8 cellular contexts compared by ENCODE assay signal in genomic region chr19:33241530-33242101, GRCh38. TPM values are rescaled to one million over a fixed set of nuclear protein-coding genes. Genes with fewer than 3 reads are reported as not detected.
DNase-seq lines count a peak whose midpoint lies in the region; ATAC-seq and TF ChIP-seq lines count a peak whose summit lies in the region.

No MANE protein-coding gene starts in this region.

- H3K36me3 ChIP-seq in breast epithelium, result no peaks in the 10 kb centered on the region
- H3K36me3 ChIP-seq in mucosa of descending colon (ENCODE audit: low read depth), result no peaks in the 10 kb centered on the region

- H3K9me3 Mint-ChIP-seq in CD4-positive, alpha-beta T cell, result no peaks in the 10 kb centered on the region

- no peak overlapping the region for H3K27ac ChIP-seq in CD4-positive, alpha-beta T cell (ENCODE audit: low read depth, low read length)
- no peak overlapping the region for H3K27ac ChIP-seq in breast epithelium

- TF ChIP-seq CTCF in CD4-positive, alpha-beta T cell (IDR thresholded peaks at IDR 0.05), result peak; percentile 62
- TF ChIP-seq CTCF in breast epithelium (IDR thresholded peaks at IDR 0.05) (peak in 2 of 3 donors; percentile 72 to 76), mucosa of descending colon (IDR thresholded peaks at IDR 0.05) (peak; percentile 49)

- no peaks in the 10 kb centered on the region for H3K27me3 ChIP-seq in CD4-positive, alpha-beta T cell (ENCODE audit: control insufficient read depth, insufficient read depth, low read length)
- no peaks in the 10 kb centered on the region for H3K27me3 ChIP-seq in breast epithelium

- H3K4me3 Mint-ChIP-seq in CD4-positive, alpha-beta T cell, result no peak overlapping the region

- H3K4me1 Mint-ChIP-seq in CD4-positive, alpha-beta T cell (ENCODE audit: low read depth), result no peaks in the 10 kb centered on the region

- CTCF ChIA-PET in CD4-positive, alpha-beta T cell (lab: Charles Lee), result no interaction called here

- no peaks in the 10 kb centered on the region for H3K36me3 Mint-ChIP-seq in CD4-positive, alpha-beta T cell (ENCODE audit: low read depth)

- no peak overlapping the region for H3K27ac Mint-ChIP-seq in CD4-positive, alpha-beta T cell

- peaks cover 7% of the 10 kb centered on the region for H3K9me3 ChIP-seq in CD4-positive, alpha-beta T cell (ENCODE audit: control insufficient read depth, low read length)
- H3K9me3 ChIP-seq in breast epithelium, result peaks cover 0 to 10% of the 10 kb centered on the region in 2 donors
- peaks cover 9% of the 10 kb centered on the region for H3K9me3 ChIP-seq in mucosa of descending colon

- POLR2A ChIA-PET in CD4-positive, alpha-beta T cell (lab: Charles Lee), result no interaction called here

- no peak for TF ChIP-seq POLR2A in breast epithelium (IDR thresholded peaks at IDR 0.05)

- peak overlapping the region in 1 of 3 donors; percentile 49 for H3K4me3 ChIP-seq in breast epithelium
- no peak overlapping the region for H3K4me3 ChIP-seq in mucosa of descending colon

- in situ Hi-C loops in KBM-7 (cut with MboI; ENCODE audit: low pct_unique_long_range_greater_than_20kb, low sequenced_read_pairs), result loop anchor here (25.0 kb wide), 1 partner anchor 521 kb away; no protein-coding TSS in a partner anchor

- peak in 1 of 10 experiments; percentile 15 for DNase-seq in CD4-positive, alpha-beta T cell
- DNase-seq in KBM-7 (peak; percentile 38), breast epithelium (ENCODE audit: low spot score in 2 of 2) (no peak), mucosa of descending colon (peak; percentile 53 to 65 (median 59)), kidney glomerular epithelial cell (lab: John Stamatoyannopoulos, UW) (no peak), NCI-H187 (lab: John Stamatoyannopoulos, UW) (no peak)
- DNase-seq in effector CD4-positive, alpha-beta T cell, result no peak

- intact Hi-C loops in CD4-positive, alpha-beta T cell (cut with DNase I, micrococcal nuclease), result loop anchor here (1.0 to 5.0 kb wide), 2 partner anchors 165 to 531 kb away; no protein-coding TSS in a partner anchor
- intact Hi-C loops in breast epithelium (cut with DNase I; ENCODE audit: low total_unique reads), result no loop called here
- intact Hi-C loops in mucosa of descending colon (cut with DNase I, micrococcal nuclease), result loop anchor here (5.0 kb wide), 2 partner anchors 161 to 166 kb away; no protein-coding TSS in a partner anchor

- no peaks in the 10 kb centered on the region for H3K4me1 ChIP-seq in breast epithelium
- peaks cover 11% of the 10 kb centered on the region for H3K4me1 ChIP-seq in mucosa of descending colon (ENCODE audit: low read depth)

- peaks cover 4% of the 10 kb centered on the region for H3K27me3 Mint-ChIP-seq in CD4-positive, alpha-beta T cell

- ATAC-seq in CD4-positive, alpha-beta T cell (ENCODE audit: poor library complexity), result no peak
- ATAC-seq in mucosa of descending colon (peak; percentile 63), HG03159 (IDR thresholded peaks at IDR 0.05; ENCODE audit: unreplicated experiment) (no peak)

RNA-seq across cellular contexts. Expression of gene SLC7A10, which starts 16.0 kb away (rescaled TPM):
- not detected for total RNA-seq in CD4-positive, alpha-beta T cell
- total RNA-seq in breast epithelium, result 1 to 10 TPM in 2 of 3 donors, not detected in 1; 6.9 to 8.8 TPM
- total RNA-seq in mucosa of descending colon, result not detected

RNA-seq across cellular contexts. Expression of gene LRP3, which starts 47.5 kb away (rescaled TPM):
- total RNA-seq in CD4-positive, alpha-beta T cell, result under 1 TPM in 1 of 2 experiments, not detected in 1; 0.11 TPM
- 10 to 100 TPM; 15.1 to 29.5 (median 23.8) TPM for total RNA-seq in breast epithelium
- total RNA-seq in mucosa of descending colon, result 10 to 100 TPM in 1 of 3 donors, 1 to 10 TPM in 2; 6.2 to 26.2 (median 7.4) TPM

Comparison
In these comparisons a context has a peak if more than half of its experiments do, and no peak if none do; other contexts are left out.
1. DNase-seq: peak in KBM-7 (single experiment) and mucosa of descending colon (3 of 3); none in breast epithelium (0 of 2), kidney glomerular epithelial cell (single experiment), NCI-H187 (0 of 2) and effector CD4-positive, alpha-beta T cell (single experiment).
2. RNA of gene LRP3, which starts 47.5 kb away (total RNA-seq): 15.1 to 29.5 TPM in breast epithelium and 6.2 to 26.2 TPM in mucosa of descending colon; 0.11 TPM in CD4-positive, alpha-beta T cell; every median in the first group is over 4 times any median in the second.
3. Peak in every context shown above with its lines, with median percentiles within 50 percentile points of each other: CTCF ChIP-seq.